ENCODE assay signal across 25 cellular contexts in the genomic region with DNA sequence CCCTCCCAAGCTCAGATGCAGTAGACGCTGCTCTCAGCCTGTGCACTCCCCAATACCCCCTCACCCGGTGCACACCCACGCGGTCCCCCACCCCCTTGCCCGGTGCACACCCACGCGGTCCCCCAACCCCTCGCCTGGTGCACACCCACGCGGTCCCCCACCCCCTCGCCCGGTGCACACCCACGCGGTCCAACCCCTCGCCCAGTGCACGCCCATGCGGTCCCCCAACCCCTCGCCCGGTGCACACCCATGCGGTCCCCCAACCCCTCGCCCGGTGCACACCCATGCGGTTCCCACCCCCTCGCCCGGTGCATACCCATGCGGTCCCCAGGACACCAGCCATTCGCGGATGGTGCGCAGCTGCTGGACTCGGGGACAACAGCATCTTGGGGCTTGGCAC. TPM values are rescaled to one million over a fixed set of nuclear protein-coding genes. Genes with fewer than 3 reads are reported as not detected.
DNase-seq lines count a peak whose midpoint lies in the region; ATAC-seq and TF ChIP-seq lines count a peak whose summit lies in the region.
"Had no signal": no experiment of that assay in that cellular context is flagged by ENCODE, and none has a peak within 500 bp of the region (broad histone marks: within the 10 kb centered on the region; RNA-seq: fewer than 3 reads in every experiment).

No MANE protein-coding gene starts in this region.

- H3K27ac Mint-ChIP-seq in activated naive CD4-positive, alpha-beta T cell treated with anti-CD3 and anti-CD28 coated beads, Interleukin-2, amount 50 U/mL, for 72 hours: peak overlapping the region; percentile 47 to 75
- no peak overlapping the region for H3K27ac Mint-ChIP-seq in central memory CD8-positive, alpha-beta T cell (ENCODE audit: low read depth)
- no peak overlapping the region for H3K27ac Mint-ChIP-seq in endodermal cell
- H3K27ac Mint-ChIP-seq: B cell had no signal

- WGBS in endodermal cell (ENCODE audit: insufficient coverage in 1 of 2, insufficient read length in 1 of 2), 2 experiments: 90 to 98% methylated on average over 18 to 30 of the region's 30 CpGs
- WGBS in SK-N-SH (ENCODE audit: low lambda C conversion rate): 93% methylated on average over 28 of the region's 30 CpGs

- no peak overlapping the region for H3K4me2 ChIP-seq in SK-N-SH
- H3K4me2 ChIP-seq: A549 had no signal

- DNase-seq in activated naive CD4-positive, alpha-beta T cell treated with anti-CD3 and anti-CD28 coated beads, Interleukin-2, amount 50 U/mL, for 72 hours (ENCODE audit: low spot score in 2 of 2): no peak
- no peak for DNase-seq in activated naive CD4-positive, alpha-beta T cell (lab: John Stamatoyannopoulos, UW)
- DNase-seq in RWPE1 (ENCODE audit: low spot score) (no peak), endodermal cell (no peak), SK-N-SH (no peak), DMS 273 (lab: John Stamatoyannopoulos, UW; ENCODE audit: unreplicated experiment) (no peak)
- no peak for DNase-seq in central memory CD8-positive, alpha-beta T cell (ENCODE audit: low spot score in 2 of 2)
- DNase-seq: CD4-positive, CD25-positive, alpha-beta regulatory T cell; COR-L47; DND-41; GOT3; HCEC 1CT; KBM-7; MM.1S; NCI-H1048; NCI-H1417 treated with DMSO at 0.1 percent for 48 hours; NCI-H187; NCI-H446; NCI-H526 treated with DMSO at 0.1 percent for 48 hours; OCI-M1 had no signal

- H3K36me3 ChIP-seq in endodermal cell (ENCODE audit: control insufficient read depth, insufficient read depth, low read length): peaks cover 56% of the 10 kb centered on the region
- peaks cover 65 to 75% of the 10 kb centered on the region in 2 experiments for H3K36me3 ChIP-seq in SK-N-SH (replicated peaks in 1 of 2; ENCODE audit: control insufficient read depth in 1 of 2, insufficient read depth in 2 of 2, low read length in 1 of 2)

- CTCF ChIA-PET in RWPE1 (lab: Yijun Ruan, JAX) (interaction anchor here (0.7 kb wide), 1 partner anchor 19 kb away, joined by 3 read pairs; no protein-coding TSS in a partner anchor), SK-N-SH (lab: Yijun Ruan, JAX) (interaction anchor here (0.8 to 1.8 kb wide), 6 partner anchors 10 to 305 kb away, joined by 3 to 10 read pairs (median 3); no protein-coding TSS in a partner anchor)

- H3K9ac ChIP-seq in endodermal cell (ENCODE audit: extremely low read depth, low read length, poor library complexity, severe bottlenecking) (no peak overlapping the region), SK-N-SH (no peak overlapping the region)

- TF ChIP-seq CTCF in RWPE1 (conservative IDR thresholded peaks at IDR 0.05; ENCODE audit: low read depth) (no peak), endodermal cell (conservative IDR thresholded peaks at IDR 0.05) (no peak), SK-N-SH (IDR thresholded peaks at IDR 0.05) (no peak)

- POLR2A ChIA-PET in RWPE1 (lab: Yijun Ruan, JAX; ENCODE audit: low non-redundant PET): no interaction called here
- POLR2A ChIA-PET in SK-N-SH (lab: Yijun Ruan, JAX): no interaction called here

- peak overlapping the region; percentile 67 for H3K4me3 Mint-ChIP-seq in central memory CD8-positive, alpha-beta T cell
- H3K4me3 Mint-ChIP-seq in endodermal cell: no peak overlapping the region
- H3K4me3 Mint-ChIP-seq: B cell had no signal

- H2AFZ ChIP-seq in SK-N-SH (ENCODE audit: low read depth): no peak overlapping the region

- H3K4me1 ChIP-seq in endodermal cell (ENCODE audit: control insufficient read depth, insufficient read depth, low read length) (no peaks in the 10 kb centered on the region), SK-N-SH (ENCODE audit: control insufficient read depth in 1 of 2, insufficient read depth in 2 of 2, low read depth in 1 of 2, low read length in 1 of 2) (no peaks in the 10 kb centered on the region)
- H3K4me1 ChIP-seq: A549 had no signal

- no peaks in the 10 kb centered on the region for H3K27me3 ChIP-seq in endodermal cell (ENCODE audit: control insufficient read depth, insufficient read depth, low read length, poor library complexity, severe bottlenecking)
- H3K27me3 ChIP-seq in SK-N-SH (ENCODE audit: insufficient read depth): no peaks in the 10 kb centered on the region

- no peak for ATAC-seq in activated naive CD4-positive, alpha-beta T cell treated with anti-CD3 and anti-CD28 coated beads, Interleukin-2, amount 50 U/mL, for 72 hours
- ATAC-seq in central memory CD8-positive, alpha-beta T cell (replicated peaks; ENCODE audit: extremely low read depth, poor library complexity, severe bottlenecking): no peak
- ATAC-seq: A549, HepG2, Right ventricle myocardium inferior had no signal

- no peaks in the 10 kb centered on the region for H3K9me2 ChIP-seq in SK-N-SH

- no peak for TF ChIP-seq RAD21 in SK-N-SH (IDR thresholded peaks at IDR 0.05; ENCODE audit: low read length)

- peaks cover 46% of the 10 kb centered on the region; the same call in 1 of the 2 replicates for H3K79me2 ChIP-seq in SK-N-SH (ENCODE audit: insufficient read depth)

- no peaks in the 10 kb centered on the region for H3K27me3 Mint-ChIP-seq in central memory CD8-positive, alpha-beta T cell
- no peaks in the 10 kb centered on the region for H3K27me3 Mint-ChIP-seq in endodermal cell (ENCODE audit: insufficient read depth)
- H3K27me3 Mint-ChIP-seq: B cell; CD4-positive, CD25-positive, alpha-beta regulatory T cell had no signal

- H3K9me3 ChIP-seq in endodermal cell (ENCODE audit: control insufficient read depth, low read length) (no peaks in the 10 kb centered on the region), SK-N-SH (no peaks in the 10 kb centered on the region)
- H3K9me3 ChIP-seq: A549 had no signal

- H3K9me3 Mint-ChIP-seq in activated naive CD4-positive, alpha-beta T cell treated with anti-CD3 and anti-CD28 coated beads, Interleukin-2, amount 50 U/mL, for 72 hours: no peaks in the 10 kb centered on the region
- H3K9me3 Mint-ChIP-seq in central memory CD8-positive, alpha-beta T cell: no peaks in the 10 kb centered on the region
- no peaks in the 10 kb centered on the region for H3K9me3 Mint-ChIP-seq in endodermal cell
- H3K9me3 Mint-ChIP-seq: CD4-positive, CD25-positive, alpha-beta regulatory T cell had no signal

- H4K20me1 ChIP-seq in SK-N-SH (ENCODE audit: insufficient read depth): peaks cover 13% of the 10 kb centered on the region

- H3K4me3 ChIP-seq in endodermal cell (ENCODE audit: low read length) (no peak overlapping the region), SK-N-SH (ENCODE audit: low read depth in 2 of 2, low read length in 1 of 2) (no peak overlapping the region)
- H3K4me3 ChIP-seq: A549 had no signal

- H3K27ac ChIP-seq in RWPE1: peak overlapping the region; percentile 70
- no peak overlapping the region for H3K27ac ChIP-seq in endodermal cell (ENCODE audit: low read depth, low read length)
- no peak overlapping the region for H3K27ac ChIP-seq in SK-N-SH (ENCODE audit: low read depth in 2 of 2, low read length in 1 of 2)
- H3K27ac ChIP-seq: HL-60 had no signal

- H3F3A ChIP-seq in SK-N-SH (replicated peaks; ENCODE audit: insufficient read depth): peaks cover 2% of the 10 kb centered on the region

- TF ChIP-seq EP300 in SK-N-SH (IDR thresholded peaks at IDR 0.05; ENCODE audit: borderline replicate concordance in 1 of 2, low read depth in 1 of 2, low read length in 1 of 2): no peak

- peaks cover 31 to 51% of the 10 kb centered on the region in 2 donors for H3K36me3 Mint-ChIP-seq in activated naive CD4-positive, alpha-beta T cell treated with anti-CD3 and anti-CD28 coated beads, Interleukin-2, amount 50 U/mL, for 72 hours
- peaks cover 72% of the 10 kb centered on the region for H3K36me3 Mint-ChIP-seq in central memory CD8-positive, alpha-beta T cell (ENCODE audit: insufficient read depth)
- peaks cover 80% of the 10 kb centered on the region for H3K36me3 Mint-ChIP-seq in endodermal cell (ENCODE audit: low read depth)

- peaks cover 74% of the 10 kb centered on the region for H3K4me1 Mint-ChIP-seq in central memory CD8-positive, alpha-beta T cell
- H3K4me1 Mint-ChIP-seq in endodermal cell: no peaks in the 10 kb centered on the region

TF ChIP-seq in SK-N-SH, 30 proteins besides CTCF, POLR2A, EP300 and RAD21:
- no peak for TF ChIP-seq SIN3A (IDR thresholded peaks at IDR 0.05; ENCODE audit: borderline replicate concordance, low read depth, low read length)
- no peak for TF ChIP-seq TCF12 (IDR thresholded peaks at IDR 0.05)

RNA-seq across cellular contexts. Expression of a gene that starts 19.9 kb away (rescaled TPM):
- total RNA-seq in activated naive CD4-positive, alpha-beta T cell treated with anti-CD3 and anti-CD28 coated beads, Interleukin-2, amount 50 U/mL, for 72 hours: 100 to 1,000 TPM in 1 of 2 donors, 10 to 100 TPM in 1; 82.6 to 148 TPM
- 10 to 100 TPM; 23.1 to 27.4 TPM for total RNA-seq in endodermal cell
- 20.3 TPM for polyA plus RNA-seq in endodermal cell (2013, experiment 1 of 2)
- 17.8 TPM for polyA plus RNA-seq in endodermal cell (2013, experiment 2 of 2)
- 23.8 and 24.8 TPM in 2 replicates for polyA plus RNA-seq in SK-N-SH (2012; rRNA removed)
- 16.9 and 20.7 TPM in 2 replicates for polyA plus RNA-seq in SK-N-SH (2012; cell fraction: cytosol; rRNA removed)
- polyA plus RNA-seq in SK-N-SH (2012; cell fraction: nucleus; rRNA removed): 77.4 and 80.9 TPM in 2 replicates

RNA-seq across cellular contexts. Expression of a gene that starts 38.6 kb away (rescaled TPM):
- total RNA-seq in activated naive CD4-positive, alpha-beta T cell treated with anti-CD3 and anti-CD28 coated beads, Interleukin-2, amount 50 U/mL, for 72 hours: 10 to 100 TPM; 82.2 to 88.1 TPM
- 10 to 100 TPM; 57.1 to 62.5 TPM for total RNA-seq in endodermal cell
- polyA plus RNA-seq in endodermal cell (2013, experiment 1 of 2): 22.4 TPM
- polyA plus RNA-seq in endodermal cell (2013, experiment 2 of 2): 26.5 TPM
- 34.6 and 41.2 TPM in 2 replicates for polyA plus RNA-seq in SK-N-SH (2012; rRNA removed)
- polyA plus RNA-seq in SK-N-SH (2012; cell fraction: cytosol; rRNA removed): 22.5 and 26.9 TPM in 2 replicates
- 163 and 178 TPM in 2 replicates for polyA plus RNA-seq in SK-N-SH (2012; cell fraction: nucleus; rRNA removed)

Comparison
In these comparisons a context has a peak if more than half of its experiments do, and no peak if none do; other contexts are left out.
1. H3K27ac Mint-ChIP-seq: peak in activated naive CD4-positive, alpha-beta T cell treated with anti-CD3 and anti-CD28 coated beads, Interleukin-2, amount 50 U/mL, for 72 hours (2 of 2); none in central memory CD8-positive, alpha-beta T cell (single experiment) and endodermal cell (single experiment).